ENCODE assay signal across 27 cellular contexts in genomic region chr14:44309336-44309735, GRCh38.
"Had no signal": no experiment of that assay in that cellular context is flagged by ENCODE, and none has a peak within 500 bp of the region (broad histone marks: within the 10 kb centered on the region; RNA-seq: fewer than 3 reads in every experiment).

No MANE protein-coding gene starts in this region.

- DNase-seq: activated CD4-positive, alpha-beta T cell treated with anti-CD3 and anti-CD28 coated beads for 1 hour; activated CD4-positive, alpha-beta T cell treated with anti-CD3 and anti-CD28 coated beads, Interleukin-2, amount 10 ng/mL, durations not matched to agents 24 days and 14 days; activated CD4-positive, alpha-beta T cell treated with anti-CD3 and anti-CD28 coated beads, Interleukin-2, amount 50 U/mL, for 4 hours; activated CD4-positive, CD25-positive, alpha-beta regulatory T cell; activated CD8-positive, alpha-beta T cell treated with anti-CD3 and anti-CD28 coated beads for 36 hours; activated effector memory CD4-positive, alpha-beta T cell treated with anti-CD3 and anti-CD28 coated beads, Interleukin-2, amount 50 U/mL, for 16 hours; activated naive CD4-positive, alpha-beta T cell; activated naive CD4-positive, alpha-beta T cell treated with anti-CD3 and anti-CD28 coated beads, Interleukin-2, amount 50 U/mL, for 16 hours; activated naive CD8-positive, alpha-beta T cell treated with anti-CD3 and anti-CD28 coated beads for 36 hours; activated T-cell treated with anti-CD3 and anti-CD28 coated beads, Interleukin-2, amount 50 U/mL, for 1 hour; activated T-cell treated with anti-CD3 and anti-CD28 coated beads, Interleukin-2, amount 50 U/mL, for 72 hours; amygdala; caudate nucleus; cerebellar nuclear complex; NCI-H1105; NCI-H1417 treated with DMSO at 0.1 percent for 48 hours; NCI-H187 treated with DMSO at 0.1 percent for 48 hours; NCI-H2081 treated with DMSO at 0.1 percent for 48 hours; NCI-H226; NCI-H446 treated with DMSO at 0.1 percent for 48 hours; NCI-H69; NCI-H82; PC-9; Right ventricle myocardium superior; T1000; WERI-Rb-1 had no signal

- H3K4me3 ChIP-seq: PC-9, SK-N-MC had no signal

- H3K36me3 ChIP-seq: WERI-Rb-1 had no signal
